Comparison of ENCODE assay signal across 15 cellular contexts in the genomic region with DNA sequence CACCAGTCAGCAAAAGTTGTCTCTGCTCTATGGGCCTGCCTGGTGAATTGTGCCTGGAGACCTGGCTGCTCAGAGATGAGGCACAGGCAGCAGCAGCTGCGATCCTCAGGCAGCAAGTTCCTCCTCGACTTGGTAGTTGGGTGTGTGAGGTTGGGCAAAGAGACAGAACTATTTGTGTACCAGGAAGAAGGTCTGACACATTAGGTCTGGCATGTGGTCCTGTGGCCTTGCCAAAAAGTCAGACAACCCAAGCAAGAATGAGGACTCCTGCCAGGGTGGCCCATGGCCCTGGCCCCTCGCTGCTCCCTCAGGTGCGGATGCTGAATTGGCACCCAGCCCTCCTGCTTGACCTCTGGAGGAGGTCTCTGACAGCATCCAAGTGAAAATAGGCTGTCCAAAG.
A peak's percentile ranks its signal among the peaks of the same experiment; 100 is the strongest.
DNase-seq lines count a peak whose midpoint lies in the region; ATAC-seq and TF ChIP-seq lines count a peak whose summit lies in the region.
"Had no signal": no experiment of that assay in that cellular context is flagged by ENCODE, and none has a peak within 500 bp of the region (broad histone marks: within the 10 kb centered on the region; RNA-seq: fewer than 3 reads in every experiment).

No MANE protein-coding gene starts in this region.

- no peaks in the 10 kb centered on the region for H3K36me3 ChIP-seq in aorta (ENCODE audit: control insufficient read depth in 1 of 2, insufficient read depth in 2 of 2, low read length in 1 of 2)
- H3K36me3 ChIP-seq: tibial nerve had no signal

- peaks cover 28% of the 10 kb centered on the region for H3K4me1 Mint-ChIP-seq in chondrocyte (ENCODE audit: low read depth)
- H3K4me1 Mint-ChIP-seq: activated CD4-positive, alpha-beta T cell treated with anti-CD3 and anti-CD28 coated beads, Interleukin-2, amount 10 ng/mL, durations not matched to agents 7 days and 5 days; immature natural killer cell had no signal

- WGBS in aorta, 2 donors, result 5 to 7% methylated on average over 4 of the region's 4 CpGs

- H3K27ac Mint-ChIP-seq in chondrocyte (ENCODE audit: unreplicated experiment), result peak overlapping the region; percentile 75
- H3K27ac Mint-ChIP-seq: activated CD4-positive, alpha-beta T cell treated with anti-CD3 and anti-CD28 coated beads, Interleukin-2, amount 10 ng/mL, durations not matched to agents 7 days and 5 days; activated naive CD8-positive, alpha-beta T cell; immature natural killer cell had no signal

- H3K9me3 Mint-ChIP-seq in chondrocyte (ENCODE audit: low read depth), result peaks cover 10% of the 10 kb centered on the region
- H3K9me3 Mint-ChIP-seq: activated CD4-positive, alpha-beta T cell treated with anti-CD3 and anti-CD28 coated beads, Interleukin-2, amount 10 ng/mL, durations not matched to agents 7 days and 5 days had no signal

- H3K36me3 Mint-ChIP-seq in chondrocyte (ENCODE audit: low read depth), result peaks cover 10% of the 10 kb centered on the region
- H3K36me3 Mint-ChIP-seq: activated naive CD8-positive, alpha-beta T cell had no signal

- peaks cover 3% of the 10 kb centered on the region in 2 donors for H3K4me1 ChIP-seq in aorta (ENCODE audit: control insufficient read depth in 1 of 2, insufficient read depth in 2 of 2, low read length in 2 of 2)

- no peak overlapping the region for H3K4me3 Mint-ChIP-seq in chondrocyte (ENCODE audit: unreplicated experiment)
- H3K4me3 Mint-ChIP-seq: activated CD4-positive, alpha-beta T cell treated with anti-CD3 and anti-CD28 coated beads, Interleukin-2, amount 10 ng/mL, durations not matched to agents 7 days and 5 days; activated naive CD8-positive, alpha-beta T cell; immature natural killer cell had no signal

- H3K9me3 ChIP-seq in aorta (ENCODE audit: control insufficient read depth, low read length), result no peaks in the 10 kb centered on the region

- TF ChIP-seq CTCF in LNCaP clone FGC (IDR thresholded peaks at IDR 0.05; ENCODE audit: control insufficient read depth, extremely low read depth, insufficient read depth) (no peak), chondrocyte (IDR thresholded peaks at IDR 0.05) (no peak)

- H3K27me3 Mint-ChIP-seq in chondrocyte (ENCODE audit: low read depth), result no peaks in the 10 kb centered on the region

- peak overlapping the region in 1 of 2 donors; percentile 49 for H3K27ac ChIP-seq in aorta (ENCODE audit: low read depth in 1 of 2, low read length in 2 of 2)
- H3K27ac ChIP-seq: tibial nerve had no signal

- peak; percentile 31 for DNase-seq in LNCaP clone FGC (ENCODE audit: low read depth)
- DNase-seq in chondrocyte (ENCODE audit: low spot score), result no peak
- DNase-seq in left lobe of liver (ENCODE audit: low spot score), result no peak
- peak; percentile 85 to 89 for DNase-seq in aorta
- no peak for DNase-seq in T-helper 2 cell
- DNase-seq: activated CD4-positive, alpha-beta T cell treated with anti-CD3 and anti-CD28 coated beads, Interleukin-2, amount 10 ng/mL, durations not matched to agents 7 days and 5 days; DND-41; immature natural killer cell; NCI-H69; SW 1271 had no signal

- ATAC-seq in left lobe of liver, result peak; percentile 26
- ATAC-seq in aorta (ENCODE audit: low FRiP score), result peak; percentile 60
- ATAC-seq in GM21529 (IDR thresholded peaks at IDR 0.05; ENCODE audit: unreplicated experiment), result no peak
- ATAC-seq in GM21786 (IDR thresholded peaks at IDR 0.05; ENCODE audit: unreplicated experiment), result no peak
- ATAC-seq: K562 had no signal

- intact Hi-C loops in aorta (cut with DNase I), result loop anchor here in 1 of 2 donors (5.0 kb wide), 1 partner anchor 56 kb away; no protein-coding TSS in a partner anchor

- H3K4me3 ChIP-seq in LNCaP clone FGC (ENCODE audit: low read depth, low read length) (no peak overlapping the region), aorta (ENCODE audit: low read length in 2 of 2) (no peak overlapping the region)
- H3K4me3 ChIP-seq: K562, tibial nerve had no signal

- H3K27me3 ChIP-seq in aorta (ENCODE audit: control insufficient read depth in 1 of 2, insufficient read depth in 2 of 2, low read length in 1 of 2), result no peaks in the 10 kb centered on the region
- H3K27me3 ChIP-seq: tibial nerve had no signal

Comparison
In these comparisons a context has a peak if more than half of its experiments do, and no peak if none do; other contexts are left out.
1. DNase-seq: peak in LNCaP clone FGC (single experiment) and aorta (2 of 2); none in chondrocyte (single experiment), left lobe of liver (single experiment) and T-helper 2 cell (0 of 5).
2. ATAC-seq: peak in left lobe of liver (single experiment) and aorta (single experiment); none in GM21529 (single experiment) and GM21786 (single experiment).